In the genomic region with DNA sequence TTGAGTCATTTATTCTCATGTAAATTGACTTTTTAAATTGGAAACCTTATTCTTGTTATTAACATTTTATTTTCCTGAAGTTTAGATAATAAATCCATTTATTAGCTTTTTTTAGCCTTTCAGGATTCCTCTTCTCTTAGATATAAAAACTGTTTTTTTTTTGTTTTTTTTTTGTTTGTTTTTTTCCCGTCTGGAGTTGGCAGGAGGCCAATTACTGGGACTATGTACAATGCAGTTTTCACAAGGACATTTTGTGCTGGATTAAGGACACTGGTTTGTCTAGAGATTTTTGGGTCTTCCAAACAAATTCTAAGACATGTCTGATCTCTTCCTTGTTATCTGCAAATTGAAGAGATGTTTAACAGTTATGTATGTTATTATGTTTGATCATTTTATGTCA, we compare ENCODE assay signal across 2 cellular contexts.
TF ChIP-seq lines count a peak whose summit lies in the region.

No MANE protein-coding gene starts in this region.

TF ChIP-seq in HEK293, 187 proteins besides CTCF, POLR2A, EP300 and RAD21:
- no peak for TF ChIP-seq ZFP37 (tag by site-specific recombination; IDR thresholded peaks at IDR 0.05)
- TF ChIP-seq, protein P1, sequence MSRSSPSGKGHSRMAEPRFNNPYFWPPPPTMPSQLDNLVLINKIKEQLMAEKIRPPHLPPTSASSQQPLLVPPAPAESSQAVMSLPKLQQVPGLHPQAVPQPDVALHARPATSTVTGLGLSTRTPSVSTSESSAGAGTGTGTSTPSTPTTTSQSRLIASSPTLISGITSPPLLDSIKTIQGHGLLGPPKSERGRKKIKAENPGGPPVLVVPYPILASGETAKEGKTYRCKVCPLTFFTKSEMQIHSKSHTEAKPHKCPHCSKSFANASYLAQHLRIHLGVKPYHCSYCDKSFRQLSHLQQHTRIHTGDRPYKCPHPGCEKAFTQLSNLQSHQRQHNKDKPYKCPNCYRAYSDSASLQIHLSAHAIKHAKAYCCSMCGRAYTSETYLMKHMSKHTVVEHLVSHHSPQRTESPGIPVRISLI (tag by site-specific recombination; IDR thresholded peaks at IDR 0.05): peak; percentile 69; the same call in 1 of the 2 replicates
TF ChIP-seq in HEK293: peak in this region for 1.

TF ChIP-seq in K562, 482 proteins besides CTCF, POLR2A, EP300 and RAD21:
- TF ChIP-seq MCM5 (IDR thresholded peaks at IDR 0.05; ENCODE audit: low read depth) (no peak), CEBPG (CRISPR knock-in tag; IDR thresholded peaks at IDR 0.05) (no peak), CEBPG (tag; conservative IDR thresholded peaks at IDR 0.05 in 1 of 2, IDR thresholded peaks at IDR 0.05 in 1 of 2) (no peak), NFIC (IDR thresholded peaks at IDR 0.05) (peak; percentile 92), RBM17 (IDR thresholded peaks at IDR 0.05; ENCODE audit: borderline replicate concordance, low read depth, low read length) (no peak), NFIX (CRISPR knock-in tag; IDR thresholded peaks at IDR 0.05; ENCODE audit: low read depth) (peak; percentile 73; the same call in 1 of the 2 replicates)
